Comparison of ENCODE assay signal across 1 cellular context in the genomic region with DNA sequence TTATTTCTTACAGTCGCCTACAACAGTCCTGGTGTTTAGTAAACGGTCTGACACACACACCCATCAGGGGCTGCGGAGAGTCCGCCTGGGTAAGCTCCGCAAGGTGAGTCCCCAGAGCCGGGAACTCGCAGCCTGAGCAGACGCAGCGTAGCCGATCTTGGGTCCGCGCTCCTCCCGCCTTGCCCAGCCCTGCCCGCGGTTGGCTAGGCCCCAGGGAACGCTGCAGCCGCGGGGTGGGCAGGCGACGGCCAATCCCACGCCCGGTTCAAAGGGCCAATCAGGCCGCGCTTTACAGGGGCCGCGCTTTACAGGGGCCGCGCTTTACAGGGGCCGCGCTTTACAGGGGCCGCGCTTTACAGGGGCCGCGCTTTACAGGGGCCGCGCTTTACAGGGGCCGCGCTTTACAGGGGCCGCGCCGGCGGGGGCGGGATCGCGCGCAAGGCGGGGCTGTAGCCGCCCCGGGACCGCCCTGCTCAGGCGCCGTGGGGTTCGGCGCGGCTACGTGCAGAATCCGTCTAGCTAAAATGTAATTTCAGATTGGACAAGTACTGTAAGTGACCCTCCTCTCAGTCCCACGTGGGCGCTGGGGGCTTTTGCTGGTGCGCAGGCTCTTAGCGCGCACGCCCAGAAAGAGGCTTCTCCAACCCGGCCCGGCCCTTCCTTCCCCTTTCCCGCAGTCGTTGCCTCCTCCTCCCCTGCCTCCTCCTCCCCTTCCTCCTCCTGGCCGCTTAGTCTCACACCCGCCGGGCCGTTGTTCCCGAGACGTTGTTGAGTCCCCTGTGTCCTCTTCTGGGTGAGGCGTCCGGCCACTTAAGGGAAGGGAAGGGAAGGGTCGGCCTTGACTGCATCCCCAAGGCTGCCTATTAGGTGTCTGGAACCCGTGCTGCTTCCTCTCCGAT.
TF ChIP-seq lines count a peak whose summit lies in the region.

A gene with protein sequence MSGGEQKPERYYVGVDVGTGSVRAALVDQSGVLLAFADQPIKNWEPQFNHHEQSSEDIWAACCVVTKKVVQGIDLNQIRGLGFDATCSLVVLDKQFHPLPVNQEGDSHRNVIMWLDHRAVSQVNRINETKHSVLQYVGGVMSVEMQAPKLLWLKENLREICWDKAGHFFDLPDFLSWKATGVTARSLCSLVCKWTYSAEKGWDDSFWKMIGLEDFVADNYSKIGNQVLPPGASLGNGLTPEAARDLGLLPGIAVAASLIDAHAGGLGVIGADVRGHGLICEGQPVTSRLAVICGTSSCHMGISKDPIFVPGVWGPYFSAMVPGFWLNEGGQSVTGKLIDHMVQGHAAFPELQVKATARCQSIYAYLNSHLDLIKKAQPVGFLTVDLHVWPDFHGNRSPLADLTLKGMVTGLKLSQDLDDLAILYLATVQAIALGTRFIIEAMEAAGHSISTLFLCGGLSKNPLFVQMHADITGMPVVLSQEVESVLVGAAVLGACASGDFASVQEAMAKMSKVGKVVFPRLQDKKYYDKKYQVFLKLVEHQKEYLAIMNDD (plus strand): TSS at position 737 of the 899 bp plus-strand sequence. CDS start 24,456 bp downstream, outside the sequence.

TF ChIP-seq in HepG2, 621 proteins besides CTCF, POLR2A, EP300 and RAD21 (continued from another document and continues in another):
- TF ChIP-seq, protein P1, sequence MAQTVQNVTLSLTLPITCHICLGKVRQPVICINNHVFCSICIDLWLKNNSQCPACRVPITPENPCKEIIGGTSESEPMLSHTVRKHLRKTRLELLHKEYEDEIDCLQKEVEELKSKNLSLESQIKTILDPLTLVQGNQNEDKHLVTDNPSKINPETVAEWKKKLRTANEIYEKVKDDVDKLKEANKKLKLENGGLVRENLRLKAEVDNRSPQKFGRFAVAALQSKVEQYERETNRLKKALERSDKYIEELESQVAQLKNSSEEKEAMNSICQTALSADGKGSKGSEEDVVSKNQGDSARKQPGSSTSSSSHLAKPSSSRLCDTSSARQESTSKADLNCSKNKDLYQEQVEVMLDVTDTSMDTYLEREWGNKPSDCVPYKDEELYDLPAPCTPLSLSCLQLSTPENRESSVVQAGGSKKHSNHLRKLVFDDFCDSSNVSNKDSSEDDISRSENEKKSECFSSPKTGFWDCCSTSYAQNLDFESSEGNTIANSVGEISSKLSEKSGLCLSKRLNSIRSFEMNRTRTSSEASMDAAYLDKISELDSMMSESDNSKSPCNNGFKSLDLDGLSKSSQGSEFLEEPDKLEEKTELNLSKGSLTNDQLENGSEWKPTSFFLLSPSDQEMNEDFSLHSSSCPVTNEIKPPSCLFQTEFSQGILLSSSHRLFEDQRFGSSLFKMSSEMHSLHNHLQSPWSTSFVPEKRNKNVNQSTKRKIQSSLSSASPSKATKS (CRISPR knock-in tag; IDR thresholded peaks at IDR 0.05) = no peak
- TF ChIP-seq, protein P2, sequence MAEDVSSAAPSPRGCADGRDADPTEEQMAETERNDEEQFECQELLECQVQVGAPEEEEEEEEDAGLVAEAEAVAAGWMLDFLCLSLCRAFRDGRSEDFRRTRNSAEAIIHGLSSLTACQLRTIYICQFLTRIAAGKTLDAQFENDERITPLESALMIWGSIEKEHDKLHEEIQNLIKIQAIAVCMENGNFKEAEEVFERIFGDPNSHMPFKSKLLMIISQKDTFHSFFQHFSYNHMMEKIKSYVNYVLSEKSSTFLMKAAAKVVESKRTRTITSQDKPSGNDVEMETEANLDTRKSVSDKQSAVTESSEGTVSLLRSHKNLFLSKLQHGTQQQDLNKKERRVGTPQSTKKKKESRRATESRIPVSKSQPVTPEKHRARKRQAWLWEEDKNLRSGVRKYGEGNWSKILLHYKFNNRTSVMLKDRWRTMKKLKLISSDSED (CRISPR knock-in tag; IDR thresholded peaks at IDR 0.05) = no peak
- TF ChIP-seq TBP (CRISPR knock-in tag; IDR thresholded peaks at IDR 0.05) = no peak
- TF ChIP-seq DPF2 (CRISPR knock-in tag; IDR thresholded peaks at IDR 0.05; ENCODE audit: borderline replicate concordance, low read depth) = 0 out of 2 replicates have a peak, but pooled peaks have one; percentile 16
- TF ChIP-seq POLR2AphosphoS2 (IDR thresholded peaks at IDR 0.05; ENCODE audit: low read depth, low read length) = no peak
- no peak for TF ChIP-seq SP140L (CRISPR knock-in tag; IDR thresholded peaks at IDR 0.05; ENCODE audit: borderline replicate concordance)
- TF ChIP-seq, protein P3, sequence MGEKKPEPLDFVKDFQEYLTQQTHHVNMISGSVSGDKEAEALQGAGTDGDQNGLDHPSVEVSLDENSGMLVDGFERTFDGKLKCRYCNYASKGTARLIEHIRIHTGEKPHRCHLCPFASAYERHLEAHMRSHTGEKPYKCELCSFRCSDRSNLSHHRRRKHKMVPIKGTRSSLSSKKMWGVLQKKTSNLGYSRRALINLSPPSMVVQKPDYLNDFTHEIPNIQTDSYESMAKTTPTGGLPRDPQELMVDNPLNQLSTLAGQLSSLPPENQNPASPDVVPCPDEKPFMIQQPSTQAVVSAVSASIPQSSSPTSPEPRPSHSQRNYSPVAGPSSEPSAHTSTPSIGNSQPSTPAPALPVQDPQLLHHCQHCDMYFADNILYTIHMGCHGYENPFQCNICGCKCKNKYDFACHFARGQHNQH (CRISPR knock-in tag; IDR thresholded peaks at IDR 0.05) = peak; percentile 63; the same call in 1 of the 2 replicates
- TF ChIP-seq ATF7 (IDR thresholded peaks at IDR 0.05) = no peak
- no peak for TF ChIP-seq ATF7 (CRISPR knock-in tag; IDR thresholded peaks at IDR 0.05)
- TF ChIP-seq ASH2L (IDR thresholded peaks at IDR 0.05; ENCODE audit: insufficient read length, low read depth, low read length) = peak; percentile 87
- TF ChIP-seq, protein P4, sequence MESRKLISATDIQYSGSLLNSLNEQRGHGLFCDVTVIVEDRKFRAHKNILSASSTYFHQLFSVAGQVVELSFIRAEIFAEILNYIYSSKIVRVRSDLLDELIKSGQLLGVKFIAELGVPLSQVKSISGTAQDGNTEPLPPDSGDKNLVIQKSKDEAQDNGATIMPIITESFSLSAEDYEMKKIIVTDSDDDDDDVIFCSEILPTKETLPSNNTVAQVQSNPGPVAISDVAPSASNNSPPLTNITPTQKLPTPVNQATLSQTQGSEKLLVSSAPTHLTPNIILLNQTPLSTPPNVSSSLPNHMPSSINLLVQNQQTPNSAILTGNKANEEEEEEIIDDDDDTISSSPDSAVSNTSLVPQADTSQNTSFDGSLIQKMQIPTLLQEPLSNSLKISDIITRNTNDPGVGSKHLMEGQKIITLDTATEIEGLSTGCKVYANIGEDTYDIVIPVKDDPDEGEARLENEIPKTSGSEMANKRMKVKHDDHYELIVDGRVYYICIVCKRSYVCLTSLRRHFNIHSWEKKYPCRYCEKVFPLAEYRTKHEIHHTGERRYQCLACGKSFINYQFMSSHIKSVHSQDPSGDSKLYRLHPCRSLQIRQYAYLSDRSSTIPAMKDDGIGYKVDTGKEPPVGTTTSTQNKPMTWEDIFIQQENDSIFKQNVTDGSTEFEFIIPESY (CRISPR knock-in tag; IDR thresholded peaks at IDR 0.05) = 0 out of 2 replicates have a peak, but pooled peaks have one; percentile 11
- TF ChIP-seq RELA (CRISPR knock-in tag; IDR thresholded peaks at IDR 0.05) = no peak
- TF ChIP-seq, protein P5, sequence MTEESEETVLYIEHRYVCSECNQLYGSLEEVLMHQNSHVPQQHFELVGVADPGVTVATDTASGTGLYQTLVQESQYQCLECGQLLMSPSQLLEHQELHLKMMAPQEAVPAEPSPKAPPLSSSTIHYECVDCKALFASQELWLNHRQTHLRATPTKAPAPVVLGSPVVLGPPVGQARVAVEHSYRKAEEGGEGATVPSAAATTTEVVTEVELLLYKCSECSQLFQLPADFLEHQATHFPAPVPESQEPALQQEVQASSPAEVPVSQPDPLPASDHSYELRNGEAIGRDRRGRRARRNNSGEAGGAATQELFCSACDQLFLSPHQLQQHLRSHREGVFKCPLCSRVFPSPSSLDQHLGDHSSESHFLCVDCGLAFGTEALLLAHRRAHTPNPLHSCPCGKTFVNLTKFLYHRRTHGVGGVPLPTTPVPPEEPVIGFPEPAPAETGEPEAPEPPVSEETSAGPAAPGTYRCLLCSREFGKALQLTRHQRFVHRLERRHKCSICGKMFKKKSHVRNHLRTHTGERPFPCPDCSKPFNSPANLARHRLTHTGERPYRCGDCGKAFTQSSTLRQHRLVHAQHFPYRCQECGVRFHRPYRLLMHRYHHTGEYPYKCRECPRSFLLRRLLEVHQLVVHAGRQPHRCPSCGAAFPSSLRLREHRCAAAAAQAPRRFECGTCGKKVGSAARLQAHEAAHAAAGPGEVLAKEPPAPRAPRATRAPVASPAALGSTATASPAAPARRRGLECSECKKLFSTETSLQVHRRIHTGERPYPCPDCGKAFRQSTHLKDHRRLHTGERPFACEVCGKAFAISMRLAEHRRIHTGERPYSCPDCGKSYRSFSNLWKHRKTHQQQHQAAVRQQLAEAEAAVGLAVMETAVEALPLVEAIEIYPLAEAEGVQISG (CRISPR knock-in tag; IDR thresholded peaks at IDR 0.05) = peak; percentile 67; the same call in 1 of the 2 replicates
- no peak for TF ChIP-seq NBN (conservative IDR thresholded peaks at IDR 0.05)
- TF ChIP-seq, protein P6, sequence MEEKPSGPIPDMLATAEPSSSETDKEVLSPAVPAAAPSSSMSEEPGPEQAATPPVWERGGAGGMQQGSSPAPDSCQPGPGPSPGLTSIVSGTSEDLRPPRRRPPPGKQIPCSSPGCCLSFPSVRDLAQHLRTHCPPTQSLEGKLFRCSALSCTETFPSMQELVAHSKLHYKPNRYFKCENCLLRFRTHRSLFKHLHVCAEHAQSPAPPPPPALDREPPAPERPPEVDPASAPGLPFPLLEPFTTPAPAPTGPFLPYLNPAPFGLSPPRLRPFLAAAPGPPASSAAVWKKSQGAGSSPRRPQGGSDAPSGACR (CRISPR knock-in tag; IDR thresholded peaks at IDR 0.05) = peak; percentile 35; the same call in 1 of the 2 replicates
- no peak for TF ChIP-seq ZNF879 (CRISPR knock-in tag; IDR thresholded peaks at IDR 0.05)
- TF ChIP-seq, protein P7, sequence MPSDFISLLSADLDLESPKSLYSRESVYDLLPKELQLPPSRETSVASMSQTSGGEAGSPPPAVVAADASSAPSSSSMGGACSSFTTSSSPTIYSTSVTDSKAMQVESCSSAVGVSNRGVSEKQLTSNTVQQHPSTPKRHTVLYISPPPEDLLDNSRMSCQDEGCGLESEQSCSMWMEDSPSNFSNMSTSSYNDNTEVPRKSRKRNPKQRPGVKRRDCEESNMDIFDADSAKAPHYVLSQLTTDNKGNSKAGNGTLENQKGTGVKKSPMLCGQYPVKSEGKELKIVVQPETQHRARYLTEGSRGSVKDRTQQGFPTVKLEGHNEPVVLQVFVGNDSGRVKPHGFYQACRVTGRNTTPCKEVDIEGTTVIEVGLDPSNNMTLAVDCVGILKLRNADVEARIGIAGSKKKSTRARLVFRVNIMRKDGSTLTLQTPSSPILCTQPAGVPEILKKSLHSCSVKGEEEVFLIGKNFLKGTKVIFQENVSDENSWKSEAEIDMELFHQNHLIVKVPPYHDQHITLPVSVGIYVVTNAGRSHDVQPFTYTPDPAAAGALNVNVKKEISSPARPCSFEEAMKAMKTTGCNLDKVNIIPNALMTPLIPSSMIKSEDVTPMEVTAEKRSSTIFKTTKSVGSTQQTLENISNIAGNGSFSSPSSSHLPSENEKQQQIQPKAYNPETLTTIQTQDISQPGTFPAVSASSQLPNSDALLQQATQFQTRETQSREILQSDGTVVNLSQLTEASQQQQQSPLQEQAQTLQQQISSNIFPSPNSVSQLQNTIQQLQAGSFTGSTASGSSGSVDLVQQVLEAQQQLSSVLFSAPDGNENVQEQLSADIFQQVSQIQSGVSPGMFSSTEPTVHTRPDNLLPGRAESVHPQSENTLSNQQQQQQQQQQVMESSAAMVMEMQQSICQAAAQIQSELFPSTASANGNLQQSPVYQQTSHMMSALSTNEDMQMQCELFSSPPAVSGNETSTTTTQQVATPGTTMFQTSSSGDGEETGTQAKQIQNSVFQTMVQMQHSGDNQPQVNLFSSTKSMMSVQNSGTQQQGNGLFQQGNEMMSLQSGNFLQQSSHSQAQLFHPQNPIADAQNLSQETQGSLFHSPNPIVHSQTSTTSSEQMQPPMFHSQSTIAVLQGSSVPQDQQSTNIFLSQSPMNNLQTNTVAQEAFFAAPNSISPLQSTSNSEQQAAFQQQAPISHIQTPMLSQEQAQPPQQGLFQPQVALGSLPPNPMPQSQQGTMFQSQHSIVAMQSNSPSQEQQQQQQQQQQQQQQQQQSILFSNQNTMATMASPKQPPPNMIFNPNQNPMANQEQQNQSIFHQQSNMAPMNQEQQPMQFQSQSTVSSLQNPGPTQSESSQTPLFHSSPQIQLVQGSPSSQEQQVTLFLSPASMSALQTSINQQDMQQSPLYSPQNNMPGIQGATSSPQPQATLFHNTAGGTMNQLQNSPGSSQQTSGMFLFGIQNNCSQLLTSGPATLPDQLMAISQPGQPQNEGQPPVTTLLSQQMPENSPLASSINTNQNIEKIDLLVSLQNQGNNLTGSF (CRISPR knock-in tag; IDR thresholded peaks at IDR 0.05) = no peak
- peak; percentile 26; the same call in 1 of the 2 replicates for TF ChIP-seq ZNF124 (CRISPR knock-in tag; IDR thresholded peaks at IDR 0.05)
- peak; percentile 68; the same call in 1 of the 2 replicates for TF ChIP-seq ZNF136 (CRISPR knock-in tag; IDR thresholded peaks at IDR 0.05; ENCODE audit: low read depth)
- 0 out of 2 replicates have a peak, but pooled peaks have one; percentile 42 for TF ChIP-seq RCOR2 (CRISPR knock-in tag; IDR thresholded peaks at IDR 0.05)
- 0 out of 2 replicates have a peak, but pooled peaks have one; percentile 28 for TF ChIP-seq ZNF570 (CRISPR knock-in tag; IDR thresholded peaks at IDR 0.05; ENCODE audit: borderline replicate concordance)
- TF ChIP-seq SMAD9 (CRISPR knock-in tag; IDR thresholded peaks at IDR 0.05) = no peak
- TF ChIP-seq, protein P8, sequence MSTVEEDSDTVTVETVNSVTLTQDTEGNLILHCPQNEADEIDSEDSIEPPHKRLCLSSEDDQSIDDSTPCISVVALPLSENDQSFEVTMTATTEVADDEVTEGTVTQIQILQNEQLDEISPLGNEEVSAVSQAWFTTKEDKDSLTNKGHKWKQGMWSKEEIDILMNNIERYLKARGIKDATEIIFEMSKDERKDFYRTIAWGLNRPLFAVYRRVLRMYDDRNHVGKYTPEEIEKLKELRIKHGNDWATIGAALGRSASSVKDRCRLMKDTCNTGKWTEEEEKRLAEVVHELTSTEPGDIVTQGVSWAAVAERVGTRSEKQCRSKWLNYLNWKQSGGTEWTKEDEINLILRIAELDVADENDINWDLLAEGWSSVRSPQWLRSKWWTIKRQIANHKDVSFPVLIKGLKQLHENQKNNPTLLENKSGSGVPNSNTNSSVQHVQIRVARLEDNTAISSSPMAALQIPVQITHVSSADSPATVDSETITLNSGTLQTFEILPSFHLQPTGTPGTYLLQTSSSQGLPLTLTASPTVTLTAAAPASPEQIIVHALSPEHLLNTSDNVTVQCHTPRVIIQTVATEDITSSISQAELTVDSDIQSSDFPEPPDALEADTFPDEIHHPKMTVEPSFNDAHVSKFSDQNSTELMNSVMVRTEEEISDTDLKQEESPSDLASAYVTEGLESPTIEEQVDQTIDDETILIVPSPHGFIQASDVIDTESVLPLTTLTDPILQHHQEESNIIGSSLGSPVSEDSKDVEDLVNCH (CRISPR knock-in tag; IDR thresholded peaks at IDR 0.05) = 0 out of 2 replicates have a peak, but pooled peaks have one; percentile 36
- TF ChIP-seq, protein P9, sequence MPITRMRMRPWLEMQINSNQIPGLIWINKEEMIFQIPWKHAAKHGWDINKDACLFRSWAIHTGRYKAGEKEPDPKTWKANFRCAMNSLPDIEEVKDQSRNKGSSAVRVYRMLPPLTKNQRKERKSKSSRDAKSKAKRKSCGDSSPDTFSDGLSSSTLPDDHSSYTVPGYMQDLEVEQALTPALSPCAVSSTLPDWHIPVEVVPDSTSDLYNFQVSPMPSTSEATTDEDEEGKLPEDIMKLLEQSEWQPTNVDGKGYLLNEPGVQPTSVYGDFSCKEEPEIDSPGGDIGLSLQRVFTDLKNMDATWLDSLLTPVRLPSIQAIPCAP (CRISPR knock-in tag; IDR thresholded peaks at IDR 0.05; ENCODE audit: low read depth) = no peak
- TF ChIP-seq ATAD3A (CRISPR knock-in tag; IDR thresholded peaks at IDR 0.05) = no peak
- TF ChIP-seq ZNF839 (CRISPR knock-in tag; IDR thresholded peaks at IDR 0.05; ENCODE audit: borderline replicate concordance) = no peak
- peak; percentile 79; the same call in 1 of the 2 replicates for TF ChIP-seq KLF6 (CRISPR knock-in tag; IDR thresholded peaks at IDR 0.05)
- TF ChIP-seq GTF2F1 (IDR thresholded peaks at IDR 0.05; ENCODE audit: low read length) = no peak
